20 cellular contexts compared by ENCODE assay signal in genomic region chr2:5234563-5234962, GRCh38.
DNase-seq lines count a peak whose midpoint lies in the region; ATAC-seq, FAIRE-seq and TF ChIP-seq lines count a peak whose summit lies in the region.
"Had no signal": no experiment of that assay in that cellular context is flagged by ENCODE, and none has a peak within 500 bp of the region (broad histone marks: within the 10 kb centered on the region; RNA-seq: fewer than 3 reads in every experiment).

No MANE protein-coding gene starts in this region.

- TF ChIP-seq RAD21 in A549 (conservative IDR thresholded peaks at IDR 0.05 in 1 of 2, IDR thresholded peaks at IDR 0.05 in 1 of 2): no peak

- no peaks in the 10 kb centered on the region for H3K27me3 ChIP-seq in uterus
- peaks cover 4% of the 10 kb centered on the region for H3K27me3 ChIP-seq in smooth muscle cell (ENCODE audit: low read depth)
- H3K27me3 ChIP-seq: BE2C, BLaER1 had no signal

- H3K36me3 ChIP-seq in uterus: no peaks in the 10 kb centered on the region
- no peaks in the 10 kb centered on the region for H3K36me3 ChIP-seq in smooth muscle cell (ENCODE audit: low read depth)
- H3K36me3 ChIP-seq: BE2C, BLaER1 had no signal

- no peak overlapping the region for H3K4me2 ChIP-seq in A549
- H3K4me2 ChIP-seq in smooth muscle cell: no peak overlapping the region
- H3K4me2 ChIP-seq: BLaER1 had no signal

- peak; percentile 70 for FAIRE-seq in A549 (lab: Jason Lieb, UNC)
- FAIRE-seq: D721Med, G401.6, GM12891 had no signal

- no peaks in the 10 kb centered on the region for H4K20me1 ChIP-seq in smooth muscle cell (ENCODE audit: low read depth)
- H4K20me1 ChIP-seq: BLaER1 had no signal

- TF ChIP-seq EP300 in A549 (IDR thresholded peaks at IDR 0.05): no peak

- TF ChIP-seq CTCF in A549 (IDR thresholded peaks at IDR 0.05) (no peak), LNCaP clone FGC (IDR thresholded peaks at IDR 0.05; ENCODE audit: control insufficient read depth, extremely low read depth, insufficient read depth) (no peak), VCaP (conservative IDR thresholded peaks at IDR 0.05) (no peak), uterus (IDR thresholded peaks at IDR 0.05) (no peak), smooth muscle cell (IDR thresholded peaks at IDR 0.05; ENCODE audit: borderline replicate concordance, insufficient read depth, poor library complexity, severe bottlenecking) (no peak)

- DNase-seq in A549 (ENCODE audit: low read depth in 1 of 2, low spot score in 1 of 2) (no peak), LNCaP clone FGC (ENCODE audit: low read depth) (peak; percentile 56), uterus (no peak), smooth muscle cell (lab: John Stamatoyannopoulos, UW; ENCODE audit: unreplicated experiment) (no peak)
- DNase-seq: ACHN; BE2C; C1 segment of cervical spinal cord; Caco-2; Calu3; CD4-positive, alpha-beta T cell; CD8-positive, alpha-beta T cell; DMS79 treated with DMSO at 0.1 percent for 48 hours; GF-D8 had no signal

- 7% methylated on average over 2 of the region's 2 CpGs for WGBS in A549 (ENCODE audit: missing lambda C conversion rate)
- 91% methylated on average over 2 of the region's 2 CpGs for WGBS in smooth muscle cell (ENCODE audit: low lambda C conversion rate)

- CTCF ChIA-PET in A549 (lab: Yijun Ruan, JAX): no interaction called here

- intact Hi-C loops in uterus (cut with DNase I; ENCODE audit: low total_unique reads): no loop called here

- H3K9me3 ChIP-seq in A549 (no peaks in the 10 kb centered on the region; the same call in 2 of the 3 replicates), uterus (no peaks in the 10 kb centered on the region), smooth muscle cell (replicated peaks; ENCODE audit: low read depth) (no peaks in the 10 kb centered on the region)
- H3K9me3 ChIP-seq: BE2C, BLaER1, Caco-2 had no signal

- TF ChIP-seq POLR2A in A549 (IDR thresholded peaks at IDR 0.05; ENCODE audit: low read length): no peak
- no peak for TF ChIP-seq POLR2A in uterus (IDR thresholded peaks at IDR 0.05)

- H3K79me2 ChIP-seq in smooth muscle cell (ENCODE audit: low read depth): no peaks in the 10 kb centered on the region

- no peaks in the 10 kb centered on the region for H3F3A ChIP-seq in smooth muscle cell (ENCODE audit: low read depth)

- no peak overlapping the region for H3K27ac ChIP-seq in A549
- H3K27ac ChIP-seq in VCaP: peak overlapping the region; percentile 16; the same call in 1 of the 2 replicates
- H3K27ac ChIP-seq in uterus: no peak overlapping the region
- H3K27ac ChIP-seq in smooth muscle cell (ENCODE audit: low read depth): no peak overlapping the region
- H3K27ac ChIP-seq: 22Rv1, BLaER1 had no signal

- no peak overlapping the region for H3K9ac ChIP-seq in smooth muscle cell (ENCODE audit: low read depth)
- H3K9ac ChIP-seq: BLaER1 had no signal

- ATAC-seq in A549 (no peak), GM21717 (IDR thresholded peaks at IDR 0.05; ENCODE audit: unreplicated experiment) (no peak)
- ATAC-seq: CD8-positive, alpha-beta T cell had no signal

- H2AFZ ChIP-seq in smooth muscle cell (ENCODE audit: low read depth): no peak overlapping the region

- H3K4me1 ChIP-seq in A549: no peaks in the 10 kb centered on the region
- no peaks in the 10 kb centered on the region for H3K4me1 ChIP-seq in uterus
- H3K4me1 ChIP-seq in smooth muscle cell (ENCODE audit: low read depth): no peaks in the 10 kb centered on the region
- H3K4me1 ChIP-seq: BE2C, BLaER1, Caco-2 had no signal

- H3K4me3 ChIP-seq in A549 (no peak overlapping the region), LNCaP clone FGC (ENCODE audit: low read depth, low read length) (no peak overlapping the region), uterus (no peak overlapping the region), smooth muscle cell (no peak overlapping the region)
- H3K4me3 ChIP-seq: BLaER1 had no signal

- POLR2A ChIA-PET in A549 (lab: Yijun Ruan, JAX): no interaction called here

TF ChIP-seq in A549, 52 proteins besides CTCF, POLR2A, EP300 and RAD21:
- TF ChIP-seq EHMT2 (IDR thresholded peaks at IDR 0.05; ENCODE audit: low read depth) (no peak), MAZ (IDR thresholded peaks at IDR 0.05; ENCODE audit: borderline replicate concordance, low read depth, low read length) (no peak), EHF (CRISPR knock-in tag; IDR thresholded peaks at IDR 0.05) (no peak), HDAC2 (IDR thresholded peaks at IDR 0.05) (no peak)
TF ChIP-seq in A549: peak in this region for 0.
